8 cellular contexts compared by ENCODE assay signal in the genomic region with DNA sequence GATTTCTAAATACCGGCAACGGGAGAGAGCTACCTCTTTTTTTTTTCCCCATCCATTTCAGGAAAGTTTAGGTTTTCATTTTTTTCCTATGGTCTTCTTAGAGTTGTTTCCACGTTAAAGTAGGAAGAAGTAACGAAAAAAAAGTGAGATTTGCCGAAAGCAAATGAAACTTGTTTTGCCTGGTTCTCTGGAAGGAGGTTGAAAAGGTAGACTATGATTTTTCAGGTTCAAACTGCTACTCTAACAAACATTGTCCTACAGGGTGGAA. TPM values are rescaled to one million over a fixed set of nuclear protein-coding genes. Genes with fewer than 3 reads are reported as not detected.
DNase-seq lines count a peak whose midpoint lies in the region; ATAC-seq and TF ChIP-seq lines count a peak whose summit lies in the region.

No MANE protein-coding gene starts in this region.

- H2BK15ac ChIP-seq in mesenchymal stem cell (ENCODE audit: low read depth, poor library complexity, severe bottlenecking): no peak overlapping the region

- WGBS in mesenchymal stem cell: 82% methylated on average over 3 of the region's 5 CpGs
- 11 to 17% methylated on average over 5 of the region's 5 CpGs for WGBS in transverse colon (ENCODE audit: low coverage in 1 of 2), 2 donors

- intact Hi-C loops in transverse colon (cut with DNase I; ENCODE audit: low total_unique reads): loop anchor here (5.0 kb wide), 1 partner anchor 69 kb away; no protein-coding TSS in a partner anchor

- peaks cover 46% of the 10 kb centered on the region for H3K4me1 Mint-ChIP-seq in activated T-cell treated with anti-CD3 and anti-CD28 coated beads, Interleukin-2, amount 50 U/mL, for 4 hours (ENCODE audit: low read depth)

- no peak overlapping the region for H3K14ac ChIP-seq in mesenchymal stem cell (ENCODE audit: low read length in 2 of 2)

- H3K36me3 Mint-ChIP-seq in activated T-cell treated with anti-CD3 and anti-CD28 coated beads, Interleukin-2, amount 50 U/mL, for 4 hours (ENCODE audit: insufficient read depth): peaks cover 20% of the 10 kb centered on the region

- H4K91ac ChIP-seq in mesenchymal stem cell (ENCODE audit: low read length): no peak overlapping the region

- peaks cover 2% of the 10 kb centered on the region for H3K79me1 ChIP-seq in mesenchymal stem cell (replicated peaks; ENCODE audit: low read length, poor library complexity, severe bottlenecking)

- H3K4me2 ChIP-seq in mesenchymal stem cell (ENCODE audit: low read length, poor library complexity, severe bottlenecking): no peak overlapping the region

- H3K23ac ChIP-seq in mesenchymal stem cell (ENCODE audit: low read length in 2 of 2): no peak overlapping the region

- H3K9me3 ChIP-seq in mesenchymal stem cell (ENCODE audit: control insufficient read depth, low read length): no peaks in the 10 kb centered on the region
- H3K9me3 ChIP-seq in transverse colon: no peaks in the 10 kb centered on the region

- no peaks in the 10 kb centered on the region for H3K27me3 ChIP-seq in mesenchymal stem cell (ENCODE audit: control insufficient read depth in 1 of 2, insufficient read depth in 1 of 2, low read length in 2 of 2)
- no peaks in the 10 kb centered on the region for H3K27me3 ChIP-seq in transverse colon

- peaks cover 2% of the 10 kb centered on the region for H3K4me1 ChIP-seq in mesenchymal stem cell (ENCODE audit: control insufficient read depth, insufficient read depth, low read depth, low read length)
- H3K4me1 ChIP-seq in transverse colon: peaks cover 14 to 50% (median 30%) of the 10 kb centered on the region in 4 donors

- in situ Hi-C loops in astrocyte of the cerebellum (cut with HindIII; ENCODE audit: low sequenced_read_pairs) (no loop called here), transverse colon (cut with MboI; ENCODE audit: low pct_ligation_motif_present in 1 of 4, low pct_unique_long_range_greater_than_20kb in 1 of 4, low sequenced_read_pairs in 3 of 4) (loop anchor here in 1 of 4 donors (10.0 kb wide), 1 partner anchor 67 kb away; no protein-coding TSS in a partner anchor)

- TF ChIP-seq CTCF in astrocyte of the cerebellum (IDR thresholded peaks at IDR 0.05; ENCODE audit: low read depth, low read length, missing control alignments) (no peak), transverse colon (IDR thresholded peaks at IDR 0.05) (no peak)

- H3K18ac ChIP-seq in mesenchymal stem cell (ENCODE audit: low read depth in 1 of 2, low read length in 2 of 2): no peak overlapping the region

- H3K27ac ChIP-seq in mesenchymal stem cell (ENCODE audit: low read length, poor library complexity, severe bottlenecking) (no peak overlapping the region), transverse colon (peak overlapping the region; percentile 95 to 100 (median 97))

- no peak overlapping the region for H2BK120ac ChIP-seq in mesenchymal stem cell (ENCODE audit: low read depth, low read length)

- no peak overlapping the region for H2AFZ ChIP-seq in mesenchymal stem cell (ENCODE audit: low read depth, low read length)

- H3K27me3 Mint-ChIP-seq in activated T-cell treated with anti-CD3 and anti-CD28 coated beads, Interleukin-2, amount 50 U/mL, for 4 hours (ENCODE audit: low read depth): no peaks in the 10 kb centered on the region

- ATAC-seq in activated T-cell treated with anti-CD3 and anti-CD28 coated beads, Interleukin-2, amount 50 U/mL, for 4 hours: no peak

- no peak overlapping the region for H4K8ac ChIP-seq in mesenchymal stem cell (ENCODE audit: low read length)

- H2AK5ac ChIP-seq in mesenchymal stem cell (ENCODE audit: low read length, severe bottlenecking): peak overlapping the region; percentile 82

- H3K4ac ChIP-seq in mesenchymal stem cell (ENCODE audit: low read depth in 1 of 2, low read length in 2 of 2): no peak overlapping the region

- H3K36me3 ChIP-seq in mesenchymal stem cell (ENCODE audit: control insufficient read depth in 1 of 2, insufficient read depth in 2 of 2, low read depth in 1 of 2, low read length in 2 of 2) (peaks cover 0 to 13% of the 10 kb centered on the region in 2 experiments), transverse colon (peaks cover 0 to 7% (median 0%) of the 10 kb centered on the region in 4 donors)

- no peak for TF ChIP-seq EP300 in transverse colon (IDR thresholded peaks at IDR 0.05; ENCODE audit: low read depth)

- peak overlapping the region; percentile 89 for H3K9ac ChIP-seq in mesenchymal stem cell (ENCODE audit: low read length)

- no peaks in the 10 kb centered on the region for H3K9me3 Mint-ChIP-seq in activated T-cell treated with anti-CD3 and anti-CD28 coated beads, Interleukin-2, amount 50 U/mL, for 4 hours

- no peak for DNase-seq in activated T-cell treated with anti-CD3 and anti-CD28 coated beads, Interleukin-2, amount 50 U/mL, for 4 hours
- DNase-seq in activated T-cell treated with anti-CD3 and anti-CD28 coated beads, Interleukin-2, amount 50 U/mL, for 48 hours: no peak
- DNase-seq in astrocyte of the cerebellum (ENCODE audit: low read depth) (no peak), mesenchymal stem cell (no peak), transverse colon (no peak), inferior parietal cortex (ENCODE audit: extremely low spot score) (no peak), GM19238 (ENCODE audit: insufficient read length, low spot score) (no peak), NCI-H128 (lab: John Stamatoyannopoulos, UW; ENCODE audit: unreplicated experiment) (no peak)

- H3K4me3 ChIP-seq in astrocyte of the cerebellum (ENCODE audit: low read depth, low read length) (peak overlapping the region; percentile 34), mesenchymal stem cell (ENCODE audit: insufficient read depth in 1 of 2, low read depth in 1 of 2, low read length in 2 of 2) (peak overlapping the region in 1 of 2 experiments; percentile 73), transverse colon (peak overlapping the region in 3 of 4 donors; percentile 34 to 98 (median 53))

- TF ChIP-seq POLR2A in transverse colon (IDR thresholded peaks at IDR 0.05): no peak

- no peak overlapping the region for H2BK5ac ChIP-seq in mesenchymal stem cell (ENCODE audit: low read depth, low read length, poor library complexity, severe bottlenecking)

- no peak overlapping the region for H2BK12ac ChIP-seq in mesenchymal stem cell (ENCODE audit: low read length in 2 of 2)

- H3K4me3 Mint-ChIP-seq in activated T-cell treated with anti-CD3 and anti-CD28 coated beads, Interleukin-2, amount 50 U/mL, for 4 hours: peak overlapping the region; percentile 90

RNA-seq across cellular contexts. Expression of a gene that starts 18.6 kb away (rescaled TPM):
- 10 to 100 TPM; 58.0 to 67.7 (median 59.7) TPM for total RNA-seq in activated T-cell treated with anti-CD3 and anti-CD28 coated beads, Interleukin-2, amount 50 U/mL, for 4 hours
- 52.6 TPM for polyA plus RNA-seq in mesenchymal stem cell (2013, experiment 1 of 2)
- polyA plus RNA-seq in mesenchymal stem cell (2013, experiment 2 of 2): 52.4 TPM
- 100 to 1,000 TPM in 3 of 4 donors, 10 to 100 TPM in 1; 90.5 to 190 (median 138) TPM for total RNA-seq in transverse colon
